Comparison of ENCODE assay signal across 13 cellular contexts in the genomic region with DNA sequence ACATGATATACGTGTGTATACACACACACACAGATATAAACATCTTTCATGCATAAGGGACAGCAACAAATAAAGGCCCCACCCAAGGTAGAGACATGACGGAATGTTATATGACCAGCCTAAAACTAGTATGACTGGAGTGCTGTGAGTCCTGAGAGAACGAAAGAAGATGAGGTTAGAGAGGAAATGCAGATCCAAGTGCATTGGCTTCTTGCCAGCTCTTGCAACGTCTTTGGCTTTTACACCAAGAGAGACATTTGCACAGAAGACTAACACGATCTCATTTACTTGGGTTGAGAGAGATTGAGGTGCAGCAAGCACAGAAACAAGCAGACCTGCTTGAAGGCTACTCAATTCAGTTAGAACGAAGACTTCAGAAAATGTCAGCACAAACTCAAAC. TPM values are rescaled to one million over a fixed set of nuclear protein-coding genes. Genes with fewer than 3 reads are reported as not detected.
DNase-seq lines count a peak whose midpoint lies in the region; ATAC-seq and TF ChIP-seq lines count a peak whose summit lies in the region.
"Had no signal": no experiment of that assay in that cellular context is flagged by ENCODE, and none has a peak within 500 bp of the region (broad histone marks: within the 10 kb centered on the region; RNA-seq: fewer than 3 reads in every experiment).

No MANE protein-coding gene starts in this region.

- DNase-seq in Ammon's horn (ENCODE audit: low spot score): peak; percentile 40
- DNase-seq in HT-29 (ENCODE audit: low spot score): peak; percentile 15
- DNase-seq in foreskin melanocyte: peak; percentile 6
- no peak for DNase-seq in T-helper 9 cell
- DNase-seq in NCI-H226: no peak
- no peak for DNase-seq in OCI-M2 (lab: John Stamatoyannopoulos, UW; ENCODE audit: unreplicated experiment)
- DNase-seq: activated CD4-positive, alpha-beta T cell treated with anti-CD3 and anti-CD28 coated beads, Interleukin-2, amount 10 ng/mL, durations not matched to agents 24 days and 14 days; activated naive CD4-positive, alpha-beta T cell treated with anti-CD3 and anti-CD28 coated beads, Interleukin-2, amount 10 ng/mL, durations not matched to agents 7 days and 5 days; effector memory CD4-positive, alpha-beta T cell; stimulated activated CD4-positive, alpha-beta T cell treated with anti-CD3 and anti-CD28 coated beads, Interleukin-12 subunit alpha, Interleukin-12 subunit beta, amount 100 ng/mL, for 4 hours had no signal

- no peak for ATAC-seq in GM19023 (IDR thresholded peaks at IDR 0.05; ENCODE audit: unreplicated experiment)
- ATAC-seq: natural killer cell treated with Interleukin-12 subunit alpha and Interleukin-12 subunit beta and Interleukin-15 and Interleukin-18, amount 100 ng/mL, for 72 hours had no signal

TF ChIP-seq in PFSK-1, 5 proteins besides CTCF, POLR2A, EP300 and RAD21:
- TF ChIP-seq FOXP2 (optimal IDR thresholded peaks at IDR 0.05; ENCODE audit: borderline replicate concordance, extremely low read depth, extremely low read length, insufficient read depth): no peak
- TF ChIP-seq TAF1 (IDR thresholded peaks at IDR 0.05; ENCODE audit: borderline replicate concordance, insufficient read depth, low read length): 0 out of 2 replicates have a peak, but pooled peaks have one; percentile 29
- peak; percentile 39; the same call in 1 of the 2 replicates for TF ChIP-seq POLR2AphosphoS5 (IDR thresholded peaks at IDR 0.05; ENCODE audit: low read depth, low read length)
- peak; percentile 63; the same call in 1 of the 2 replicates for TF ChIP-seq SIN3A (IDR thresholded peaks at IDR 0.05; ENCODE audit: borderline replicate concordance, insufficient read depth, low read length)
- TF ChIP-seq, protein P1, sequence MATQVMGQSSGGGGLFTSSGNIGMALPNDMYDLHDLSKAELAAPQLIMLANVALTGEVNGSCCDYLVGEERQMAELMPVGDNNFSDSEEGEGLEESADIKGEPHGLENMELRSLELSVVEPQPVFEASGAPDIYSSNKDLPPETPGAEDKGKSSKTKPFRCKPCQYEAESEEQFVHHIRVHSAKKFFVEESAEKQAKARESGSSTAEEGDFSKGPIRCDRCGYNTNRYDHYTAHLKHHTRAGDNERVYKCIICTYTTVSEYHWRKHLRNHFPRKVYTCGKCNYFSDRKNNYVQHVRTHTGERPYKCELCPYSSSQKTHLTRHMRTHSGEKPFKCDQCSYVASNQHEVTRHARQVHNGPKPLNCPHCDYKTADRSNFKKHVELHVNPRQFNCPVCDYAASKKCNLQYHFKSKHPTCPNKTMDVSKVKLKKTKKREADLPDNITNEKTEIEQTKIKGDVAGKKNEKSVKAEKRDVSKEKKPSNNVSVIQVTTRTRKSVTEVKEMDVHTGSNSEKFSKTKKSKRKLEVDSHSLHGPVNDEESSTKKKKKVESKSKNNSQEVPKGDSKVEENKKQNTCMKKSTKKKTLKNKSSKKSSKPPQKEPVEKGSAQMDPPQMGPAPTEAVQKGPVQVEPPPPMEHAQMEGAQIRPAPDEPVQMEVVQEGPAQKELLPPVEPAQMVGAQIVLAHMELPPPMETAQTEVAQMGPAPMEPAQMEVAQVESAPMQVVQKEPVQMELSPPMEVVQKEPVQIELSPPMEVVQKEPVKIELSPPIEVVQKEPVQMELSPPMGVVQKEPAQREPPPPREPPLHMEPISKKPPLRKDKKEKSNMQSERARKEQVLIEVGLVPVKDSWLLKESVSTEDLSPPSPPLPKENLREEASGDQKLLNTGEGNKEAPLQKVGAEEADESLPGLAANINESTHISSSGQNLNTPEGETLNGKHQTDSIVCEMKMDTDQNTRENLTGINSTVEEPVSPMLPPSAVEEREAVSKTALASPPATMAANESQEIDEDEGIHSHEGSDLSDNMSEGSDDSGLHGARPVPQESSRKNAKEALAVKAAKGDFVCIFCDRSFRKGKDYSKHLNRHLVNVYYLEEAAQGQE (IDR thresholded peaks at IDR 0.05; ENCODE audit: insufficient read depth in 1 of 2, low read depth in 2 of 2, low read length in 2 of 2): no peak

RNA-seq across cellular contexts. Expression of a gene that starts 23.0 kb away (rescaled TPM):
- not detected in 2 replicates for total RNA-seq in HT-29 (2014; rRNA removed; shearing (Covaris generic))
- 0.92 TPM for polyA plus RNA-seq in PFSK-1 (2012; ENCODE audit: insufficient read length, low read depth)
- total RNA-seq: activated CD4-positive, alpha-beta T cell treated with anti-CD3 and anti-CD28 coated beads, Interleukin-2, amount 10 ng/mL, durations not matched to agents 24 days and 14 days; natural killer cell treated with Interleukin-12 subunit alpha and Interleukin-12 subunit beta and Interleukin-15 and Interleukin-18, amount 100 ng/mL, for 72 hours had no signal

Comparison
In these comparisons a context has a peak if more than half of its experiments do, and no peak if none do; other contexts are left out.
1. DNase-seq: peak in Ammon's horn (single experiment), HT-29 (single experiment) and foreskin melanocyte (single experiment); none in T-helper 9 cell (single experiment), NCI-H226 (single experiment) and OCI-M2 (single experiment).